In genomic region chr3:172708905-172709775, GRCh38 we compare ENCODE assay signal across 8 cellular contexts. TPM values are rescaled to one million over a fixed set of nuclear protein-coding genes. Genes with fewer than 3 reads are reported as not detected.
DNase-seq lines count a peak whose midpoint lies in the region; ATAC-seq, FAIRE-seq and TF ChIP-seq lines count a peak whose summit lies in the region.

No MANE protein-coding gene starts in this region.

- CTCF ChIA-PET in Panc1 (lab: Charles Lee): interaction anchor here (0.6 kb wide), 1 partner anchor 8 kb away, joined by 4 read pairs; no protein-coding TSS in a partner anchor

- TF ChIP-seq CTCF in DOHH2 (IDR thresholded peaks at IDR 0.05; ENCODE audit: low read depth, low read length, poor library complexity, severe bottlenecking) (no peak), Panc1 (IDR thresholded peaks at IDR 0.05) (no peak), parathyroid adenoma (IDR thresholded peaks at IDR 0.05) (no peak), lower leg skin (IDR thresholded peaks at IDR 0.05) (no peak)

- no peak overlapping the region for H3K9ac ChIP-seq in parathyroid adenoma

- H3K4me1 ChIP-seq in DOHH2 (ENCODE audit: control insufficient read depth, low read length) (peaks cover 23% of the 10 kb centered on the region), Panc1 (ENCODE audit: control insufficient read depth, insufficient read depth, low read length) (peaks cover 45% of the 10 kb centered on the region), parathyroid adenoma (no peaks in the 10 kb centered on the region)

- FAIRE-seq in H54 (lab: Jason Lieb, UNC): no peak

- H3K79me2 ChIP-seq in DOHH2 (ENCODE audit: control insufficient read depth, low read length) (peaks cover 26% of the 10 kb centered on the region), parathyroid adenoma (peaks cover 18% of the 10 kb centered on the region)

- POLR2A ChIA-PET in Panc1 (lab: Charles Lee): interaction anchor here (0.6 to 1.6 kb wide), 3 partner anchors 12 to 251 kb away, joined by 3 to 9 read pairs (median 5); partner anchors contain the start of gene ECT2

- no peaks in the 10 kb centered on the region for H3K9me2 ChIP-seq in DOHH2 (replicated peaks; ENCODE audit: control insufficient read depth, low read length)

- H3K27ac ChIP-seq in DOHH2 (ENCODE audit: low read depth, low read length): no peak overlapping the region
- H3K27ac ChIP-seq in Panc1 (ENCODE audit: low read length): peak overlapping the region; percentile 96
- H3K27ac ChIP-seq in parathyroid adenoma: no peak overlapping the region

- no peak for ATAC-seq in Panc1

- WGBS in lower leg skin, 2 donors: 69 to 72% methylated on average over 2 of the region's 2 CpGs

- H2AFZ ChIP-seq in parathyroid adenoma: peak overlapping the region; percentile 94

- BruUV-seq in Panc1 (replicated peaks; lab: Mats Ljungman, UMichigan): no TSS peak

- DNase-seq in Panc1 (ENCODE audit: low read depth, low spot score) (no peak), erythroblast (lab: John Stamatoyannopoulos, UW) (peak; percentile 21 to 58), SW 1271 (lab: John Stamatoyannopoulos, UW) (no peak), lower leg skin (ENCODE audit: low spot score in 2 of 2) (no peak), H54 (ENCODE audit: insufficient read length, low spot score) (no peak), NAMALWA (ENCODE audit: low spot score) (no peak)

- H3K4me2 ChIP-seq in DOHH2 (ENCODE audit: low read length) (peak overlapping the region; percentile 100), parathyroid adenoma (ENCODE audit: low read length) (no peak overlapping the region)

- intact Hi-C loops in Panc1 (cut with micrococcal nuclease; ENCODE audit: unreplicated experiment) (no loop called here), lower leg skin (cut with DNase I; ENCODE audit: low total_unique reads) (no loop called here)

- H3K27me3 ChIP-seq in DOHH2 (ENCODE audit: control insufficient read depth, low read length) (no peaks in the 10 kb centered on the region), Panc1 (ENCODE audit: control insufficient read depth, insufficient read depth, low read length) (no peaks in the 10 kb centered on the region), parathyroid adenoma (ENCODE audit: control insufficient read depth, insufficient read depth, low read length) (no peaks in the 10 kb centered on the region)

- H3K4me3 ChIP-seq in DOHH2 (ENCODE audit: low read length): peak overlapping the region; percentile 99; the same call in 1 of the 2 replicates
- peak overlapping the region; percentile 81 to 94 for H3K4me3 ChIP-seq in Panc1 (ENCODE audit: low read depth in 2 of 2, low read length in 2 of 2)
- H3K4me3 ChIP-seq in parathyroid adenoma (ENCODE audit: low read depth, low read length): peak overlapping the region; percentile 4
- H3K4me3 ChIP-seq in lower leg skin (ENCODE audit: low read depth, poor library complexity, severe bottlenecking): no peak overlapping the region

- H3K9me3 ChIP-seq in DOHH2 (ENCODE audit: control insufficient read depth, insufficient read depth, low read length) (no peaks in the 10 kb centered on the region), Panc1 (ENCODE audit: control insufficient read depth, insufficient read depth, low read depth, low read length) (no peaks in the 10 kb centered on the region), parathyroid adenoma (ENCODE audit: control insufficient read depth, low read length) (no peaks in the 10 kb centered on the region)

- H4K20me1 ChIP-seq in DOHH2 (ENCODE audit: control insufficient read depth, insufficient read depth, low read depth, low read length): peaks cover 3% of the 10 kb centered on the region; the same call in 1 of the 2 replicates

- H3F3A ChIP-seq in DOHH2 (ENCODE audit: control insufficient read depth, insufficient read depth): peaks cover 4% of the 10 kb centered on the region; the same call in 1 of the 2 replicates

- in situ Hi-C loops in Panc1 (cut with HindIII; ENCODE audit: low pct_unique_long_range_greater_than_20kb, low sequenced_read_pairs): no loop called here

- no peaks in the 10 kb centered on the region for H3K36me3 ChIP-seq in DOHH2 (ENCODE audit: control insufficient read depth, low read length)
- H3K36me3 ChIP-seq in Panc1 (ENCODE audit: control insufficient read depth, insufficient read depth, low read length): 0 out of 2 replicates have a peak, but pooled peaks cover 5% of the 10 kb centered on the region
- H3K36me3 ChIP-seq in parathyroid adenoma (ENCODE audit: control insufficient read depth, insufficient read depth, low read length): no peaks in the 10 kb centered on the region

- TF ChIP-seq POLR2A in erythroblast (IDR thresholded peaks at IDR 0.05; ENCODE audit: low read length) (no peak), lower leg skin (IDR thresholded peaks at IDR 0.05) (no peak), H54 (IDR thresholded peaks at IDR 0.05; ENCODE audit: low read depth, low read length) (no peak)

RNA-seq across cellular contexts. Expression of gene NCEH1, which starts 1.7 kb away (rescaled TPM):
- total RNA-seq in Panc1 (2021; ENCODE audit: unreplicated experiment) (73.0 TPM), lower leg skin (1 to 10 TPM; 2.1 to 7.8 (median 6.3) TPM)
- polyA plus RNA-seq in Panc1 (2012; ENCODE audit: insufficient read length): 31.7 TPM

RNA-seq across cellular contexts. Expression of gene ECT2, which starts 41.4 kb away (rescaled TPM):
- 102 TPM for total RNA-seq in Panc1 (2021; ENCODE audit: unreplicated experiment)
- 23.7 TPM for polyA plus RNA-seq in Panc1 (2012; ENCODE audit: insufficient read length)
- total RNA-seq in lower leg skin: 10 to 100 TPM in 2 of 4 donors, 1 to 10 TPM in 2; 8.3 to 11.7 (median 10.8) TPM

Comparison
In these comparisons a context has a peak if more than half of its experiments do, and no peak if none do; other contexts are left out.
1. DNase-seq: peak in erythroblast (2 of 2); none in Panc1 (single experiment), SW 1271 (0 of 2), lower leg skin (0 of 2), H54 (single experiment) and NAMALWA (single experiment).